In genomic region chr12:89494411-89495231, GRCh38 we compare ENCODE assay signal across 8 cellular contexts. TPM values are rescaled to one million over a fixed set of nuclear protein-coding genes. Genes with fewer than 3 reads are reported as not detected.
DNase-seq lines count a peak whose midpoint lies in the region; ATAC-seq lines count a peak whose summit lies in the region.

No MANE protein-coding gene starts in this region.

- no peaks in the 10 kb centered on the region for H3K9me3 Mint-ChIP-seq in activated naive CD4-positive, alpha-beta T cell treated with anti-CD3 and anti-CD28 coated beads, Interleukin-2, amount 50 U/mL, for 72 hours

- peak overlapping the region; percentile 82 to 93 for H3K27ac Mint-ChIP-seq in activated naive CD4-positive, alpha-beta T cell treated with anti-CD3 and anti-CD28 coated beads, Interleukin-2, amount 50 U/mL, for 72 hours

- H3K36me3 Mint-ChIP-seq in activated naive CD4-positive, alpha-beta T cell treated with anti-CD3 and anti-CD28 coated beads, Interleukin-2, amount 50 U/mL, for 72 hours = peaks cover 5 to 18% of the 10 kb centered on the region in 2 donors

- DNase-seq in activated naive CD4-positive, alpha-beta T cell treated with anti-CD3 and anti-CD28 coated beads, Interleukin-2, amount 50 U/mL, for 72 hours (ENCODE audit: low spot score in 2 of 2) = peak in 1 of 2 donors; percentile 50
- DNase-seq in stimulated activated CD4-positive, alpha-beta T cell treated with anti-CD3 and anti-CD28 coated beads, Interleukin-4, amount 100 ng/mL, for 48 hours (ENCODE audit: low read depth in 2 of 2) = peak; percentile 16 to 34
- DNase-seq in HK-2 (ENCODE audit: unreplicated experiment) (no peak), NCI-H1092 treated with DMSO at 0.1 percent for 48 hours (lab: John Stamatoyannopoulos, UW) (no peak), dermis blood vessel endothelial cell (no peak)

- ATAC-seq in GM19023 (IDR thresholded peaks at IDR 0.05; ENCODE audit: unreplicated experiment) (peak; percentile 69), HG03045 (IDR thresholded peaks at IDR 0.05; ENCODE audit: unreplicated experiment) (peak; percentile 59), HG03571 (IDR thresholded peaks at IDR 0.05; ENCODE audit: unreplicated experiment) (no peak)
- peak; percentile 93 to 94 for ATAC-seq in activated naive CD4-positive, alpha-beta T cell treated with anti-CD3 and anti-CD28 coated beads, Interleukin-2, amount 50 U/mL, for 72 hours

RNA-seq across cellular contexts. Expression of gene GALNT4, which starts 30.0 kb away (rescaled TPM):
- total RNA-seq in activated naive CD4-positive, alpha-beta T cell treated with anti-CD3 and anti-CD28 coated beads, Interleukin-2, amount 50 U/mL, for 72 hours = 1 to 10 TPM; 3.0 to 6.5 TPM
- total RNA-seq in dermis blood vessel endothelial cell = 18.5 and 19.3 TPM in 2 replicates

RNA-seq across cellular contexts. Expression of gene POC1B, which starts 31.2 kb away (rescaled TPM):
- 10 to 100 TPM; 18.3 to 35.8 TPM for total RNA-seq in activated naive CD4-positive, alpha-beta T cell treated with anti-CD3 and anti-CD28 coated beads, Interleukin-2, amount 50 U/mL, for 72 hours
- total RNA-seq in dermis blood vessel endothelial cell = 17.9 and 25.2 TPM in 2 replicates

Comparison
In these comparisons a context has a peak if more than half of its experiments do, and no peak if none do; other contexts are left out.
1. DNase-seq: peak in stimulated activated CD4-positive, alpha-beta T cell treated with anti-CD3 and anti-CD28 coated beads, Interleukin-4, amount 100 ng/mL, for 48 hours (2 of 2); none in HK-2 (single experiment), NCI-H1092 treated with DMSO at 0.1 percent for 48 hours (single experiment) and dermis blood vessel endothelial cell (single experiment).